ENCODE assay signal across 15 cellular contexts in genomic region chr12:68970951-68971350, GRCh38. TPM values are rescaled to one million over a fixed set of nuclear protein-coding genes. Genes with fewer than 3 reads are reported as not detected.
DNase-seq lines count a peak whose midpoint lies in the region; TF ChIP-seq lines count a peak whose summit lies in the region.
"Had no signal": no experiment of that assay in that cellular context is flagged by ENCODE, and none has a peak within 500 bp of the region (broad histone marks: within the 10 kb centered on the region; RNA-seq: fewer than 3 reads in every experiment).

No MANE protein-coding gene starts in this region.

- no peaks in the 10 kb centered on the region for H3K79me2 ChIP-seq in GM23248 (ENCODE audit: insufficient read depth)

- intact Hi-C loops in esophagus squamous epithelium (cut with DNase I), result no loop called here

- H2AFZ ChIP-seq in GM23248, result no peak overlapping the region

- POLR2A ChIA-PET in RWPE1 (lab: Yijun Ruan, JAX; ENCODE audit: low non-redundant PET), result no interaction called here

- H3K9me3 ChIP-seq in GM23248 (ENCODE audit: low read depth) (no peaks in the 10 kb centered on the region), esophagus squamous epithelium (no peaks in the 10 kb centered on the region)

- no peak overlapping the region for H3K9ac ChIP-seq in GM23248

- H3K27ac ChIP-seq in GM23248, result no peak overlapping the region
- H3K27ac ChIP-seq in RWPE1, result peak overlapping the region; percentile 58
- H3K27ac ChIP-seq in esophagus squamous epithelium, result peak overlapping the region; percentile 24 to 68 (median 46)
- H3K27ac ChIP-seq: HL-60 had no signal

- peak overlapping the region; percentile 38 for H3K4me2 ChIP-seq in GM23248 (ENCODE audit: unreplicated experiment)

- TF ChIP-seq CTCF in RWPE1 (conservative IDR thresholded peaks at IDR 0.05; ENCODE audit: low read depth), result no peak
- no peak for TF ChIP-seq CTCF in esophagus squamous epithelium (IDR thresholded peaks at IDR 0.05)

- TF ChIP-seq POLR2A in esophagus squamous epithelium (IDR thresholded peaks at IDR 0.05), result no peak

- CTCF ChIA-PET in RWPE1 (lab: Yijun Ruan, JAX), result interaction anchor here (0.6 to 0.7 kb wide), 2 partner anchors 67 to 1172 kb away, joined by 3 read pairs; no protein-coding TSS in a partner anchor

- in situ Hi-C loops in GM23248 (cut with MboI), result no loop called here

- H3K4me1 ChIP-seq in GM23248 (ENCODE audit: insufficient read depth), result peaks cover 10% of the 10 kb centered on the region
- H3K4me1 ChIP-seq in esophagus squamous epithelium, result peaks cover 0 to 15% (median 0%) of the 10 kb centered on the region in 3 donors

- DNase-seq in GM23248 (no peak), RWPE1 (ENCODE audit: low spot score) (peak; percentile 13), esophagus squamous epithelium (lab: John Stamatoyannopoulos, UW) (no peak), renal cortical epithelial cell (ENCODE audit: low read depth) (peak; percentile 60), GF-D8 (lab: John Stamatoyannopoulos, UW) (no peak), medulla oblongata (ENCODE audit: extremely low spot score) (no peak), NCI-H1092 (lab: John Stamatoyannopoulos, UW) (no peak)
- DNase-seq: AML-193, H7, Kasumi-1, NCI-H1417, NCI-H187 treated with DMSO at 0.1 percent for 48 hours, NCI-H82, Right ventricle myocardium superior had no signal

- WGBS in GM23248 (ENCODE audit: low coverage in 1 of 2, low lambda C conversion rate in 2 of 2, missing lambda C conversion rate in 2 of 2), 2 experiments, result 84 to 96% methylated on average over 1 of the region's 1 CpG
- 100% methylated on average over 1 of the region's 1 CpG for WGBS in esophagus squamous epithelium, 2 donors

- H3K4me3 ChIP-seq in GM23248 (no peak overlapping the region), esophagus squamous epithelium (no peak overlapping the region)

- H4K20me1 ChIP-seq in GM23248 (ENCODE audit: insufficient read depth), result no peaks in the 10 kb centered on the region

- H3K9me2 ChIP-seq in GM23248 (ENCODE audit: insufficient read depth), result no peaks in the 10 kb centered on the region

- no peaks in the 10 kb centered on the region for H3K36me3 ChIP-seq in GM23248 (ENCODE audit: low read depth)
- H3K36me3 ChIP-seq in esophagus squamous epithelium, result no peaks in the 10 kb centered on the region

- H3F3A ChIP-seq in GM23248 (ENCODE audit: insufficient read depth), result peaks cover 2% of the 10 kb centered on the region; the same call in 1 of the 2 replicates

- no peaks in the 10 kb centered on the region for H3K27me3 ChIP-seq in GM23248 (replicated peaks; ENCODE audit: insufficient read depth)
- H3K27me3 ChIP-seq in esophagus squamous epithelium, result no peaks in the 10 kb centered on the region

RNA-seq across cellular contexts. Expression of gene CPM, which starts 38.0 kb away (rescaled TPM):
- total RNA-seq in GM23248 (2014; rRNA removed; shearing (Covaris generic)), result 8.5 and 13.7 TPM in 2 replicates
- 21.0 and 22.5 TPM in 2 replicates for polyA plus RNA-seq in GM23248 (2016; fragmentation: Nextera tagmentation; extraction: Ambion mirVana)
- total RNA-seq in esophagus squamous epithelium (10 to 100 TPM; 10.9 to 35.5 (median 20.6) TPM), renal cortical epithelial cell (90.3 and 219 TPM in 2 replicates)

Comparison
In these comparisons a context has a peak if more than half of its experiments do, and no peak if none do; other contexts are left out.
1. DNase-seq: peak in RWPE1 (single experiment) and renal cortical epithelial cell (single experiment); none in GM23248 (single experiment), esophagus squamous epithelium (single experiment), GF-D8 (single experiment), medulla oblongata (single experiment) and NCI-H1092 (single experiment).